Comparison of ENCODE assay signal across 8 cellular contexts in genomic region chr3:150385296-150386242, GRCh38. TPM values are rescaled to one million over a fixed set of nuclear protein-coding genes. Genes with fewer than 3 reads are reported as not detected.
A peak's percentile ranks its signal among the peaks of the same experiment; 100 is the strongest.
DNase-seq lines count a peak whose midpoint lies in the region; ATAC-seq and TF ChIP-seq lines count a peak whose summit lies in the region.

No MANE protein-coding gene starts in this region.

- H3K9ac ChIP-seq in BLaER1, result no peak overlapping the region

- H3K9me3 ChIP-seq in BLaER1 (no peaks in the 10 kb centered on the region), tibial artery (no peaks in the 10 kb centered on the region)

- TF ChIP-seq CTCF in tibial artery (IDR thresholded peaks at IDR 0.05), result no peak

- DNase-seq in GM19238 (ENCODE audit: insufficient read length, low spot score), result peak; percentile 7
- DNase-seq in activated naive CD4-positive, alpha-beta T cell treated with anti-CD3 and anti-CD28 coated beads, Interleukin-2, amount 50 U/mL, for 72 hours (ENCODE audit: low spot score in 2 of 2), result peak in 1 of 2 donors; percentile 73
- DNase-seq in Right ventricle myocardium inferior (ENCODE audit: missing footprints), result no peak
- no peak for DNase-seq in foreskin melanocyte
- no peak for DNase-seq in tibial artery
- DNase-seq in SW 1271 (lab: John Stamatoyannopoulos, UW), result no peak

- intact Hi-C loops in Right ventricle myocardium inferior (cut with DNase I), result no loop called here
- intact Hi-C loops in tibial artery (cut with DNase I; ENCODE audit: low total_unique reads), result no loop called here

- H3K36me3 ChIP-seq in BLaER1 (no peaks in the 10 kb centered on the region), tibial artery (no peaks in the 10 kb centered on the region)

- ATAC-seq in HG03108 (IDR thresholded peaks at IDR 0.05; ENCODE audit: unreplicated experiment) (peak; percentile 30), Right ventricle myocardium inferior (no peak)
- peak; percentile 34 to 67 for ATAC-seq in activated naive CD4-positive, alpha-beta T cell treated with anti-CD3 and anti-CD28 coated beads, Interleukin-2, amount 50 U/mL, for 72 hours

- H3K4me1 ChIP-seq in BLaER1 (peaks cover 33% of the 10 kb centered on the region), tibial artery (no peaks in the 10 kb centered on the region)

- H3K4me2 ChIP-seq in BLaER1, result peak overlapping the region; percentile 66

- H3K27ac ChIP-seq in BLaER1, result no peak overlapping the region
- no peak overlapping the region for H3K27ac ChIP-seq in tibial artery

- H3K4me3 ChIP-seq in BLaER1 (no peak overlapping the region), tibial artery (no peak overlapping the region)

- H3K9me3 Mint-ChIP-seq in activated naive CD4-positive, alpha-beta T cell treated with anti-CD3 and anti-CD28 coated beads, Interleukin-2, amount 50 U/mL, for 72 hours, result no peaks in the 10 kb centered on the region

- no peaks in the 10 kb centered on the region for H4K20me1 ChIP-seq in BLaER1

- peak overlapping the region in 1 of 2 donors; percentile 93 for H3K27ac Mint-ChIP-seq in activated naive CD4-positive, alpha-beta T cell treated with anti-CD3 and anti-CD28 coated beads, Interleukin-2, amount 50 U/mL, for 72 hours

- H3K36me3 Mint-ChIP-seq in activated naive CD4-positive, alpha-beta T cell treated with anti-CD3 and anti-CD28 coated beads, Interleukin-2, amount 50 U/mL, for 72 hours, result no peaks in the 10 kb centered on the region

- no peaks in the 10 kb centered on the region for H3K27me3 ChIP-seq in BLaER1
- H3K27me3 ChIP-seq in tibial artery, result no peaks in the 10 kb centered on the region

RNA-seq across cellular contexts. Expression of gene TSC22D2, which starts 22.5 kb away (rescaled TPM):
- 10 to 100 TPM; 12.2 to 28.8 TPM for total RNA-seq in activated naive CD4-positive, alpha-beta T cell treated with anti-CD3 and anti-CD28 coated beads, Interleukin-2, amount 50 U/mL, for 72 hours
- 19.8 TPM for total RNA-seq in Right ventricle myocardium inferior
